Comparison of ENCODE assay signal across 8 cellular contexts in genomic region chr17:68172461-68172954, GRCh38.
DNase-seq lines count a peak whose midpoint lies in the region; ATAC-seq and TF ChIP-seq lines count a peak whose summit lies in the region.

No MANE protein-coding gene starts in this region.

- intact Hi-C loops in ascending aorta (cut with DNase I) = loop anchor here (1.0 to 10.0 kb wide), 3 partner anchors 28 to 592 kb away; no protein-coding TSS in a partner anchor

- H3K27me3 ChIP-seq in BJ (ENCODE audit: control insufficient read depth, insufficient read depth, low read length) = no peaks in the 10 kb centered on the region
- H3K27me3 ChIP-seq in ascending aorta = no peaks in the 10 kb centered on the region
- H3K27me3 ChIP-seq in iPS DF 6.9 (ENCODE audit: control insufficient read depth, insufficient read depth, low read length) = no peaks in the 10 kb centered on the region
- H3K27me3 ChIP-seq in smooth muscle cell (ENCODE audit: low read depth) = no peaks in the 10 kb centered on the region

- H3K9me3 Mint-ChIP-seq in T-helper 2 cell treated with Interferon-gamma antibody and Interleukin-4, amounts not matched to agents 5 μg/mL and 100 μg/mL, for 36 hours = peaks cover 4% of the 10 kb centered on the region

- no peaks in the 10 kb centered on the region for H3F3A ChIP-seq in smooth muscle cell (ENCODE audit: low read depth)

- no peak for DNase-seq in BJ (ENCODE audit: low read depth)
- DNase-seq in NCI-H1092 (lab: John Stamatoyannopoulos, UW) = peak; percentile 27
- peak; percentile 47 for DNase-seq in T-helper 2 cell treated with Interferon-gamma antibody and Interleukin-4, amounts not matched to agents 5 μg/mL and 100 μg/mL, for 36 hours (ENCODE audit: low spot score)
- peak in 1 of 2 donors; percentile 83 for DNase-seq in ascending aorta (ENCODE audit: low spot score in 2 of 2)
- DNase-seq in iPS DF 6.9 (ENCODE audit: low read depth, low spot score) = peak; percentile 50
- no peak for DNase-seq in smooth muscle cell (lab: John Stamatoyannopoulos, UW; ENCODE audit: unreplicated experiment)

- no peak overlapping the region for H3K9ac ChIP-seq in smooth muscle cell (ENCODE audit: low read depth)

- H3K9me3 ChIP-seq in ascending aorta = no peaks in the 10 kb centered on the region
- H3K9me3 ChIP-seq in iPS DF 6.9 (ENCODE audit: control insufficient read depth, insufficient read depth, low read length) = no peaks in the 10 kb centered on the region
- no peaks in the 10 kb centered on the region for H3K9me3 ChIP-seq in smooth muscle cell (replicated peaks; ENCODE audit: low read depth)

- no peaks in the 10 kb centered on the region for H4K20me1 ChIP-seq in smooth muscle cell (ENCODE audit: low read depth)

- H3K4me3 Mint-ChIP-seq in T-helper 2 cell treated with Interferon-gamma antibody and Interleukin-4, amounts not matched to agents 5 μg/mL and 100 μg/mL, for 36 hours = no peak overlapping the region

- H3K27me3 Mint-ChIP-seq in T-helper 2 cell treated with Interferon-gamma antibody and Interleukin-4, amounts not matched to agents 5 μg/mL and 100 μg/mL, for 36 hours (ENCODE audit: low read depth) = no peaks in the 10 kb centered on the region

- no peak overlapping the region for H3K4me2 ChIP-seq in smooth muscle cell

- no peak overlapping the region for H3K27ac Mint-ChIP-seq in T-helper 2 cell treated with Interferon-gamma antibody and Interleukin-4, amounts not matched to agents 5 μg/mL and 100 μg/mL, for 36 hours

- peaks cover 34% of the 10 kb centered on the region for H3K4me1 Mint-ChIP-seq in T-helper 2 cell treated with Interferon-gamma antibody and Interleukin-4, amounts not matched to agents 5 μg/mL and 100 μg/mL, for 36 hours (ENCODE audit: low read depth)

- TF ChIP-seq CTCF in BJ (IDR thresholded peaks at IDR 0.05; ENCODE audit: insufficient read depth, low read depth, low read length) = peak; percentile 94
- TF ChIP-seq CTCF in ascending aorta (IDR thresholded peaks at IDR 0.05) = peak; percentile 89 to 96 (median 94)
- peak; percentile 96 for TF ChIP-seq CTCF in smooth muscle cell (IDR thresholded peaks at IDR 0.05; ENCODE audit: borderline replicate concordance, insufficient read depth, poor library complexity, severe bottlenecking)

- CTCF ChIA-PET in BJ (lab: Yijun Ruan, JAX) = interaction anchor here (0.6 to 2.5 kb wide), 23 partner anchors 11 to 296 kb away, joined by 3 to 26 read pairs (median 5); partner anchors contain the start of gene AMZ2

- POLR2A ChIA-PET in BJ (lab: Charles Lee) = no interaction called here

- H3K27ac ChIP-seq in ascending aorta (no peak overlapping the region), iPS DF 6.9 (ENCODE audit: low read length) (no peak overlapping the region), smooth muscle cell (ENCODE audit: low read depth) (no peak overlapping the region)

- H3K36me3 ChIP-seq in BJ (ENCODE audit: control insufficient read depth, insufficient read depth, low read length) = no peaks in the 10 kb centered on the region
- no peaks in the 10 kb centered on the region for H3K36me3 ChIP-seq in ascending aorta
- H3K36me3 ChIP-seq in iPS DF 6.9 (ENCODE audit: control insufficient read depth, insufficient read depth, low read length) = no peaks in the 10 kb centered on the region
- H3K36me3 ChIP-seq in smooth muscle cell (ENCODE audit: low read depth) = no peaks in the 10 kb centered on the region

- H2AFZ ChIP-seq in smooth muscle cell (ENCODE audit: low read depth) = no peak overlapping the region

- WGBS in iPS DF 6.9 (ENCODE audit: insufficient coverage, insufficient read length) = no CpG with 5 or more reads among the region's 13 CpGs
- 31% methylated on average over 13 of the region's 13 CpGs for WGBS in smooth muscle cell (ENCODE audit: low lambda C conversion rate)

- H3K4me3 ChIP-seq in BJ (ENCODE audit: low read depth, low read length) = no peak overlapping the region
- no peak overlapping the region for H3K4me3 ChIP-seq in ascending aorta
- no peak overlapping the region for H3K4me3 ChIP-seq in iPS DF 6.9 (ENCODE audit: low read length)
- no peak overlapping the region for H3K4me3 ChIP-seq in smooth muscle cell

- no peaks in the 10 kb centered on the region for H3K36me3 Mint-ChIP-seq in T-helper 2 cell treated with Interferon-gamma antibody and Interleukin-4, amounts not matched to agents 5 μg/mL and 100 μg/mL, for 36 hours (ENCODE audit: low read depth)

- no peaks in the 10 kb centered on the region for H3K79me2 ChIP-seq in smooth muscle cell (ENCODE audit: low read depth)

- H3K4me1 ChIP-seq in ascending aorta = no peaks in the 10 kb centered on the region
- H3K4me1 ChIP-seq in iPS DF 6.9 (ENCODE audit: control insufficient read depth, insufficient read depth, low read length) = no peaks in the 10 kb centered on the region
- no peaks in the 10 kb centered on the region for H3K4me1 ChIP-seq in smooth muscle cell (ENCODE audit: low read depth)

- ATAC-seq in GM21381 (IDR thresholded peaks at IDR 0.05; ENCODE audit: unreplicated experiment) (peak; percentile 62), GM21367 (IDR thresholded peaks at IDR 0.05; ENCODE audit: unreplicated experiment) (no peak)

Comparison
In these comparisons a context has a peak if more than half of its experiments do, and no peak if none do; other contexts are left out.
1. DNase-seq: peak in NCI-H1092 (single experiment), T-helper 2 cell treated with Interferon-gamma antibody and Interleukin-4, amounts not matched to agents 5 μg/mL and 100 μg/mL, for 36 hours (single experiment) and iPS DF 6.9 (single experiment); none in BJ (single experiment) and smooth muscle cell (single experiment).
2. Peak in every context shown above with its lines, with median percentiles within 50 percentile points of each other: CTCF ChIP-seq.